ENCODE assay signal across 8 cellular contexts in genomic region chr11:75532200-75532972, GRCh38. TPM values are rescaled to one million over a fixed set of nuclear protein-coding genes. Genes with fewer than 3 reads are reported as not detected.
A peak's percentile ranks its signal among the peaks of the same experiment; 100 is the strongest.
DNase-seq lines count a peak whose midpoint lies in the region; ATAC-seq, FAIRE-seq and TF ChIP-seq lines count a peak whose summit lies in the region.

No MANE protein-coding gene starts in this region.

- no TSS peak for BruUV-seq in mammary epithelial cell (replicated peaks; lab: Mats Ljungman, UMichigan)

- no peaks in the 10 kb centered on the region for H3K9me2 ChIP-seq in GM23338 (ENCODE audit: insufficient read depth)

- H3K9me1 ChIP-seq in keratinocyte (ENCODE audit: control insufficient read depth, extremely low read depth, insufficient read depth, low read length), result no peaks in the 10 kb centered on the region

- 29% methylated on average over 7 of the region's 7 CpGs for WGBS in mammary epithelial cell (ENCODE audit: low coverage, missing lambda C conversion rate)

- dilution Hi-C loops in mammary epithelial cell (cut with HindIII; ENCODE audit: low sequenced_read_pairs), result no loop called here
- dilution Hi-C loops in keratinocyte (cut with MboI; ENCODE audit: extremely low pct_ligation_motif_present, low sequenced_read_pairs), result no loop called here

- DNase-seq in AG08396 (ENCODE audit: low spot score) (peak; percentile 75), GM23338 (ENCODE audit: low spot score) (peak; percentile 87), NCI-H2227 (lab: John Stamatoyannopoulos, UW; ENCODE audit: unreplicated experiment) (peak; percentile 83), WERI-Rb-1 (peak; percentile 77), mammary epithelial cell (peak; percentile 43), keratinocyte (ENCODE audit: low read depth, low spot score) (no peak)
- DNase-seq in stimulated activated CD4-positive, alpha-beta T cell treated with anti-CD3 and anti-CD28 coated beads, Interleukin-2, amount 100 ng/mL, for 48 hours, result peak; percentile 82

- H3K36me3 Mint-ChIP-seq in GM23338 (ENCODE audit: low read depth), result no peaks in the 10 kb centered on the region

- H3K36me3 ChIP-seq in GM23338 (ENCODE audit: insufficient read depth), result no peaks in the 10 kb centered on the region
- H3K36me3 ChIP-seq in WERI-Rb-1, result no peaks in the 10 kb centered on the region
- H3K36me3 ChIP-seq in mammary epithelial cell (ENCODE audit: insufficient read depth, low read length), result no peaks in the 10 kb centered on the region
- H3K36me3 ChIP-seq in keratinocyte (ENCODE audit: control insufficient read depth in 2 of 2, extremely low read depth in 1 of 2, insufficient read depth in 2 of 2, low read length in 2 of 2), result no peaks in the 10 kb centered on the region

- H3F3A ChIP-seq in GM23338 (replicated peaks; ENCODE audit: low read depth), result no peaks in the 10 kb centered on the region

- CTCF ChIA-PET in mammary epithelial cell (lab: Charles Lee; ENCODE audit: low non-redundant PET), result interaction anchor here (0.7 kb wide), 1 partner anchor 56 kb away, joined by 5 read pairs; no protein-coding TSS in a partner anchor

- H3K4me3 ChIP-seq in GM23338, result peak overlapping the region; percentile 43
- H3K4me3 ChIP-seq in WERI-Rb-1 (ENCODE audit: low read depth, low read length), result no peak overlapping the region
- H3K4me3 ChIP-seq in mammary epithelial cell (replicated peaks in 1 of 3; ENCODE audit: insufficient read depth in 1 of 3, low read depth in 2 of 3, low read length in 3 of 3), result no peak overlapping the region
- no peak overlapping the region for H3K4me3 ChIP-seq in keratinocyte (ENCODE audit: control insufficient read depth in 2 of 3, extremely low read depth in 1 of 3, insufficient read depth in 2 of 3, low read depth in 1 of 3, low read length in 3 of 3)

- intact Hi-C loops in mammary epithelial cell (cut with micrococcal nuclease), result loop anchor here (1.0 to 2.0 kb wide), 5 partner anchors 87 to 252 kb away; no protein-coding TSS in a partner anchor

- ATAC-seq in GM23338, result peak; percentile 85
- ATAC-seq in GM21576 (IDR thresholded peaks at IDR 0.05; ENCODE audit: unreplicated experiment), result no peak

- no peak overlapping the region for H3K27ac ChIP-seq in GM23338 (ENCODE audit: low read depth)
- H3K27ac ChIP-seq in WERI-Rb-1, result no peak overlapping the region
- H3K27ac ChIP-seq in mammary epithelial cell (ENCODE audit: insufficient read depth, low read depth, low read length), result no peak overlapping the region
- H3K27ac ChIP-seq in keratinocyte (ENCODE audit: control insufficient read depth, insufficient read depth, low read length), result no peak overlapping the region

- H3K4me1 ChIP-seq in GM23338 (ENCODE audit: insufficient read depth) (peaks cover 4% of the 10 kb centered on the region; the same call in 1 of the 2 replicates), mammary epithelial cell (ENCODE audit: insufficient read depth, low read length) (peaks cover 3% of the 10 kb centered on the region), keratinocyte (ENCODE audit: control insufficient read depth, extremely low read depth, insufficient read depth, low read length) (peaks cover 10% of the 10 kb centered on the region)

- no peaks in the 10 kb centered on the region for H3K9me3 Mint-ChIP-seq in GM23338

- peak overlapping the region; percentile 55 for H3K4me3 Mint-ChIP-seq in GM23338

- H4K20me1 ChIP-seq in GM23338 (replicated peaks; ENCODE audit: insufficient read depth), result no peaks in the 10 kb centered on the region
- no peaks in the 10 kb centered on the region for H4K20me1 ChIP-seq in mammary epithelial cell (ENCODE audit: insufficient read depth, low read length)
- no peaks in the 10 kb centered on the region for H4K20me1 ChIP-seq in keratinocyte (ENCODE audit: control insufficient read depth, extremely low read depth, insufficient read depth, low read length)

- no peak overlapping the region for H3K9ac ChIP-seq in mammary epithelial cell (ENCODE audit: insufficient read depth, low read length)
- no peak overlapping the region for H3K9ac ChIP-seq in keratinocyte (ENCODE audit: control insufficient read depth, extremely low read depth, insufficient read depth, low read length)

- peak; percentile 92 to 97 for TF ChIP-seq CTCF in GM23338 (conservative IDR thresholded peaks at IDR 0.05; ENCODE audit: low read depth in 2 of 2)
- peak; percentile 74 for TF ChIP-seq CTCF in WERI-Rb-1 (IDR thresholded peaks at IDR 0.05; ENCODE audit: low read depth, low read length)
- TF ChIP-seq CTCF in mammary epithelial cell (conservative IDR thresholded peaks at IDR 0.05 in 1 of 2, IDR thresholded peaks at IDR 0.05 in 1 of 2; ENCODE audit: extremely low read depth in 1 of 2, insufficient read depth in 1 of 2, low read depth in 1 of 2, low read length in 2 of 2), result peak; percentile 76 to 88
- peak; percentile 65 to 93 (median 81) for TF ChIP-seq CTCF in keratinocyte (optimal IDR thresholded peaks at IDR 0.05 in 1 of 3, IDR thresholded peaks at IDR 0.05 in 1 of 3, conservative IDR thresholded peaks at IDR 0.05 in 1 of 3; ENCODE audit: extremely low read depth in 1 of 3, insufficient read depth in 2 of 3, low read length in 3 of 3)

- peak overlapping the region; percentile 84; the same call in 1 of the 2 replicates for H3K27ac Mint-ChIP-seq in GM23338

- FAIRE-seq in keratinocyte (lab: Jason Lieb, UNC), result no peak

- peaks cover 17% of the 10 kb centered on the region for H3K4me1 Mint-ChIP-seq in GM23338

- H3K9me3 ChIP-seq in WERI-Rb-1 (ENCODE audit: severe bottlenecking), result no peaks in the 10 kb centered on the region
- H3K9me3 ChIP-seq in mammary epithelial cell (replicated peaks; ENCODE audit: insufficient read depth, low read length), result no peaks in the 10 kb centered on the region
- H3K9me3 ChIP-seq in keratinocyte (ENCODE audit: control insufficient read depth, low read depth, low read length), result no peaks in the 10 kb centered on the region

- H3K79me2 ChIP-seq in GM23338 (replicated peaks; ENCODE audit: insufficient read depth) (no peaks in the 10 kb centered on the region), mammary epithelial cell (ENCODE audit: insufficient read depth, low read length) (no peaks in the 10 kb centered on the region), keratinocyte (ENCODE audit: control insufficient read depth, insufficient read depth, low read length) (no peaks in the 10 kb centered on the region)

- H3K27me3 ChIP-seq in GM23338 (ENCODE audit: insufficient read depth) (no peaks in the 10 kb centered on the region), WERI-Rb-1 (ENCODE audit: insufficient read depth, low read depth, severe bottlenecking) (no peaks in the 10 kb centered on the region), mammary epithelial cell (ENCODE audit: insufficient read depth, low read length) (no peaks in the 10 kb centered on the region), keratinocyte (ENCODE audit: control insufficient read depth, extremely low read depth, insufficient read depth, low read length) (peaks cover 4% of the 10 kb centered on the region)

- no peak overlapping the region for H2AFZ ChIP-seq in GM23338
- H2AFZ ChIP-seq in mammary epithelial cell (ENCODE audit: low read depth, low read length), result peak overlapping the region; percentile 30
- H2AFZ ChIP-seq in keratinocyte (ENCODE audit: control insufficient read depth, low read length), result no peak overlapping the region

- in situ Hi-C loops in mammary epithelial cell (cut with MboI; ENCODE audit: low sequenced_read_pairs in 2 of 2), result loop anchor here (5.0 to 25.0 kb wide), 4 partner anchors 85 to 258 kb away; partner anchors contain the start of gene RPS3 (in 1 of the 2)

- H3K4me2 ChIP-seq in GM23338 (peak overlapping the region; percentile 68), mammary epithelial cell (ENCODE audit: insufficient read depth, low read depth, low read length) (no peak overlapping the region), keratinocyte (ENCODE audit: control insufficient read depth, extremely low read depth, insufficient read depth, low read depth, low read length) (peak overlapping the region; percentile 22)

- peaks cover 23% of the 10 kb centered on the region for H3K27me3 Mint-ChIP-seq in GM23338 (ENCODE audit: insufficient read depth, low read depth, poor library complexity)

RNA-seq across cellular contexts. Expression of gene GDPD5, which starts 6.6 kb away (rescaled TPM):
- total RNA-seq in GM23338 (2014; rRNA removed; shearing (Covaris generic)), result 3.3 and 4.9 TPM in 2 replicates
- polyA plus RNA-seq in GM23338 (2016; fragmentation: Nextera tagmentation; extraction: Ambion mirVana) (1.6 and 1.7 TPM in 2 replicates), mammary epithelial cell (4.4 TPM), keratinocyte (2.1 to 4.0 TPM (median 3.1 TPM) in 3 replicates)
- 10 to 100 TPM in 1 of 2 donors, 1 to 10 TPM in 1; 9.5 to 13.3 TPM for total RNA-seq in mammary epithelial cell
- polyA minus RNA-seq in mammary epithelial cell (5.9 TPM), keratinocyte (5.0 to 24.4 TPM (median 6.7 TPM) in 3 replicates)
- 0.45 TPM for polyA plus RNA-seq in keratinocyte (2011; ENCODE audit: low read depth)
- 1.7 and 2.9 TPM in 2 replicates for polyA plus RNA-seq in keratinocyte (2011; cell fraction: cytosol; rRNA removed)
- 9.3 and 14.4 TPM in 2 replicates for polyA plus RNA-seq in keratinocyte (2011; cell fraction: nucleus; rRNA removed)
- polyA plus RNA-seq in keratinocyte (2012; ENCODE audit: low replicate concordance), result 0.83 and 6.4 TPM in 2 replicates
- polyA minus RNA-seq in keratinocyte (2011; cell fraction: cytosol; rRNA and poly(A)+ RNA removed), result 8.6 TPM
- polyA minus RNA-seq in keratinocyte (2011; cell fraction: nucleus; rRNA and poly(A)+ RNA removed), result 9.1 and 13.0 TPM in 2 replicates

RNA-seq across cellular contexts. Expression of gene SERPINH1, which starts 29.7 kb away (rescaled TPM):
- 1,217 and 1,375 TPM in 2 replicates for total RNA-seq in GM23338 (2014; rRNA removed; shearing (Covaris generic))
- polyA plus RNA-seq in GM23338 (2016; fragmentation: Nextera tagmentation; extraction: Ambion mirVana), result 238 and 269 TPM in 2 replicates
- 100 to 1,000 TPM in 1 of 2 donors, 10 to 100 TPM in 1; 32.5 to 519 TPM for total RNA-seq in mammary epithelial cell
- 136 TPM for polyA plus RNA-seq in mammary epithelial cell
- 118 TPM for polyA minus RNA-seq in mammary epithelial cell
- polyA plus RNA-seq in keratinocyte, result 131 to 152 TPM (median 136 TPM) in 3 replicates
- 21.2 TPM for polyA plus RNA-seq in keratinocyte (2011; ENCODE audit: low read depth)
- 55.7 and 96.8 TPM in 2 replicates for polyA plus RNA-seq in keratinocyte (2011; cell fraction: cytosol; rRNA removed)
- polyA plus RNA-seq in keratinocyte (2011; cell fraction: nucleus; rRNA removed), result 222 and 300 TPM in 2 replicates
- polyA plus RNA-seq in keratinocyte (2012; ENCODE audit: low replicate concordance), result 44.1 and 204 TPM in 2 replicates
- polyA minus RNA-seq in keratinocyte, result 94.3 to 326 TPM (median 110 TPM) in 3 replicates
- polyA minus RNA-seq in keratinocyte (2011; cell fraction: cytosol; rRNA and poly(A)+ RNA removed), result 352 TPM
- 249 and 254 TPM in 2 replicates for polyA minus RNA-seq in keratinocyte (2011; cell fraction: nucleus; rRNA and poly(A)+ RNA removed)
